In genomic region chr1:9317591-9318331, GRCh38 we compare ENCODE assay signal across 9 cellular contexts. TPM values are rescaled to one million over a fixed set of nuclear protein-coding genes. Genes with fewer than 3 reads are reported as not detected.
DNase-seq lines count a peak whose midpoint lies in the region; ATAC-seq and TF ChIP-seq lines count a peak whose summit lies in the region.
"Had no signal": no experiment of that assay in that cellular context is flagged by ENCODE, and none has a peak within 500 bp of the region (broad histone marks: within the 10 kb centered on the region; RNA-seq: fewer than 3 reads in every experiment).

No MANE protein-coding gene starts in this region.

- H3K36me3 ChIP-seq in Panc1 (ENCODE audit: control insufficient read depth, insufficient read depth, low read length) (no peaks in the 10 kb centered on the region), fibroblast of lung (ENCODE audit: control insufficient read depth, insufficient read depth, low read length) (peaks cover 6% of the 10 kb centered on the region), skeletal muscle satellite cell (ENCODE audit: insufficient read depth, low read length) (peaks cover 5% of the 10 kb centered on the region)

- H3K27ac ChIP-seq in H9 (ENCODE audit: insufficient read length, low read depth, low read length) (no peak overlapping the region), Panc1 (ENCODE audit: low read length) (peak overlapping the region; percentile 81), fibroblast of lung (ENCODE audit: insufficient read depth, low read length) (peak overlapping the region; percentile 44)

- DNase-seq in H9 (no peak), Panc1 (ENCODE audit: low read depth, low spot score) (no peak), fibroblast of lung (ENCODE audit: low read depth in 2 of 2) (peak; percentile 37 to 80), NCI-H146 treated with DMSO at 0.1 percent for 48 hours (lab: John Stamatoyannopoulos, UW; ENCODE audit: unreplicated experiment) (no peak), Calu3 (no peak), T-cell (no peak)
- DNase-seq in activated CD4-positive, CD25-positive, alpha-beta regulatory T cell treated with anti-CD3 and anti-CD28 coated beads, Interleukin-2, amount 50 U/mL, for 72 hours: no peak

- in situ Hi-C loops in Panc1 (cut with HindIII; ENCODE audit: low pct_unique_long_range_greater_than_20kb, low sequenced_read_pairs): no loop called here

- no peak overlapping the region for H2BK12ac ChIP-seq in H9 (ENCODE audit: insufficient read length, low read depth, low read length)

- H2AK5ac ChIP-seq in H9 (ENCODE audit: insufficient read length, low read length): no peak overlapping the region

- H3K9me3 ChIP-seq in H9 (ENCODE audit: control insufficient read depth, low read depth, low read length) (no peaks in the 10 kb centered on the region), Panc1 (ENCODE audit: control insufficient read depth, insufficient read depth, low read depth, low read length) (no peaks in the 10 kb centered on the region), fibroblast of lung (ENCODE audit: control insufficient read depth, insufficient read depth, low read depth, low read length) (no peaks in the 10 kb centered on the region), skeletal muscle satellite cell (replicated peaks; ENCODE audit: low read length) (no peaks in the 10 kb centered on the region)

- H2BK5ac ChIP-seq in H9 (ENCODE audit: insufficient read length, low read length): no peak overlapping the region

- H3K14ac ChIP-seq in H9 (ENCODE audit: insufficient read depth, low read length): peak overlapping the region; percentile 31; the same call in 1 of the 2 replicates

- peak overlapping the region in 1 of 2 experiments; percentile 29; a peak in 2 of 4 replicates for H3K4me3 ChIP-seq in Panc1 (ENCODE audit: low read depth in 2 of 2, low read length in 2 of 2)
- no peak overlapping the region for H3K4me3 ChIP-seq in fibroblast of lung (replicated peaks in 1 of 4; ENCODE audit: control extremely low read depth in 1 of 4, insufficient read depth in 1 of 4, low read depth in 3 of 4, low read length in 4 of 4)
- peak overlapping the region; percentile 39 for H3K4me3 ChIP-seq in skeletal muscle satellite cell (ENCODE audit: low read length)
- H3K4me3 ChIP-seq: skin epidermis had no signal

- CTCF ChIA-PET in Panc1 (lab: Charles Lee) (interaction anchor here (0.6 to 2.4 kb wide), 4 partner anchors 28 to 138 kb away, joined by 3 to 12 read pairs (median 6); no protein-coding TSS in a partner anchor), Calu3 (lab: Charles Lee) (interaction anchor here (0.5 kb wide), 1 partner anchor 174 kb away, joined by 5 read pairs; no protein-coding TSS in a partner anchor), T-cell (lab: Charles Lee) (no interaction called here)

- H3K4me1 Mint-ChIP-seq in H9 (peaks cover 49 to 58% of the 10 kb centered on the region in 2 experiments), Calu3 (ENCODE audit: low read depth, unreplicated experiment) (no peaks in the 10 kb centered on the region), T-cell (peaks cover 21 to 31% (median 23%) of the 10 kb centered on the region in 3 donors)

- no peak overlapping the region for H3T11ph ChIP-seq in H9 (ENCODE audit: low read length)

- no CpG with 5 or more reads among the region's 26 CpGs for WGBS in H9 (ENCODE audit: extremely low coverage, insufficient read length, low lambda C conversion rate)

- H3K4me2 ChIP-seq in H9 (ENCODE audit: insufficient read depth, insufficient read length, low read length): no peak overlapping the region
- no peak overlapping the region for H3K4me2 ChIP-seq in fibroblast of lung (ENCODE audit: extremely low read depth, insufficient read depth, low read length)
- H3K4me2 ChIP-seq in skeletal muscle satellite cell (ENCODE audit: low read length): peak overlapping the region; percentile 48

- no peak for TF ChIP-seq CTCF in H9 (conservative IDR thresholded peaks at IDR 0.05)
- no peak for TF ChIP-seq CTCF in Panc1 (IDR thresholded peaks at IDR 0.05)
- TF ChIP-seq CTCF in fibroblast of lung (conservative IDR thresholded peaks at IDR 0.05 in 1 of 2, IDR thresholded peaks at IDR 0.05 in 1 of 2; ENCODE audit: low read depth in 1 of 2, low read length in 2 of 2): no peak
- no peak for TF ChIP-seq CTCF in Calu3 (IDR thresholded peaks at IDR 0.05; ENCODE audit: unreplicated experiment)

- no peak overlapping the region for H3K18ac ChIP-seq in H9 (ENCODE audit: insufficient read length, low read depth, low read length)

- H3K56ac ChIP-seq in H9 (ENCODE audit: insufficient read length, low read depth, low read length): no peak overlapping the region

- H3K27ac Mint-ChIP-seq in H9 (peak overlapping the region in 1 of 3 experiments; percentile 40; a peak in 1 of 7 replicates), Calu3 (ENCODE audit: unreplicated experiment) (no peak overlapping the region), T-cell (no peak overlapping the region)

- H3K79me1 ChIP-seq in H9 (ENCODE audit: insufficient read depth, low read depth, low read length, poor library complexity, severe bottlenecking): no peaks in the 10 kb centered on the region

- no peak overlapping the region for H2BK20ac ChIP-seq in H9 (ENCODE audit: low read depth, low read length, poor library complexity, severe bottlenecking)

- H2AFZ ChIP-seq in H9 (ENCODE audit: low read length) (no peak overlapping the region), fibroblast of lung (ENCODE audit: low read length) (no peak overlapping the region)

- H3K9me3 Mint-ChIP-seq in H9 (no peaks in the 10 kb centered on the region), Calu3 (ENCODE audit: low read depth, unreplicated experiment) (no peaks in the 10 kb centered on the region), T-cell (no peaks in the 10 kb centered on the region)

- POLR2A ChIA-PET in Panc1 (lab: Charles Lee): interaction anchor here (0.6 to 0.7 kb wide), 3 partner anchors 35 to 42 kb away, joined by 3 to 11 read pairs (median 11); no protein-coding TSS in a partner anchor
- POLR2A ChIA-PET in T-cell (lab: Charles Lee): no interaction called here

- H3K27me3 ChIP-seq in H9 (ENCODE audit: insufficient read depth, low read length) (no peaks in the 10 kb centered on the region), Panc1 (ENCODE audit: control insufficient read depth, insufficient read depth, low read length) (no peaks in the 10 kb centered on the region), fibroblast of lung (ENCODE audit: control insufficient read depth, insufficient read depth, low read length) (no peaks in the 10 kb centered on the region), skeletal muscle satellite cell (ENCODE audit: control insufficient read depth, insufficient read depth, low read length) (no peaks in the 10 kb centered on the region)

- intact Hi-C loops in Panc1 (cut with micrococcal nuclease; ENCODE audit: unreplicated experiment): no loop called here
- intact Hi-C loops in Calu3 (cut with micrococcal nuclease; ENCODE audit: unreplicated experiment): no loop called here

- no peak overlapping the region for H3K4me3 Mint-ChIP-seq in H9
- no peak overlapping the region for H3K4me3 Mint-ChIP-seq in Calu3 (ENCODE audit: low read depth, unreplicated experiment)
- H3K4me3 Mint-ChIP-seq in T-cell: peak overlapping the region in 1 of 3 donors; percentile 31

- H3K9ac ChIP-seq in H9 (ENCODE audit: extremely low read depth, insufficient read length, low read length): no peak overlapping the region
- H3K9ac ChIP-seq in fibroblast of lung (ENCODE audit: insufficient read depth, low read length): no peak overlapping the region
- peak overlapping the region; percentile 36 for H3K9ac ChIP-seq in skeletal muscle satellite cell (ENCODE audit: low read depth, low read length)

- ATAC-seq in Panc1 (peak; percentile 46), T-cell (replicated peaks in 1 of 4) (no peak)

- H2BK15ac ChIP-seq in H9 (ENCODE audit: low read depth, low read length): no peak overlapping the region

- no peak overlapping the region for H4K5ac ChIP-seq in H9 (ENCODE audit: insufficient read length, low read depth, low read length)

- H4K20me1 ChIP-seq in H9 (ENCODE audit: control insufficient read depth, insufficient read depth, insufficient read length): no peaks in the 10 kb centered on the region
- peaks cover 2% of the 10 kb centered on the region for H4K20me1 ChIP-seq in fibroblast of lung (ENCODE audit: control insufficient read depth, extremely low read depth, insufficient read depth, low read length)

- H3K79me2 ChIP-seq in H9 (ENCODE audit: insufficient read depth, low read length) (no peaks in the 10 kb centered on the region), fibroblast of lung (ENCODE audit: control insufficient read depth, insufficient read depth, low read length) (peaks cover 83% of the 10 kb centered on the region)

- peaks cover 10% of the 10 kb centered on the region; the same call in 1 of the 2 replicates for H3K4me1 ChIP-seq in H9 (ENCODE audit: insufficient read depth, low read length)
- H3K4me1 ChIP-seq in Panc1 (ENCODE audit: control insufficient read depth, insufficient read depth, low read length): peaks cover 94% of the 10 kb centered on the region
- peaks cover 26% of the 10 kb centered on the region for H3K4me1 ChIP-seq in fibroblast of lung (ENCODE audit: control insufficient read depth, extremely low read depth, insufficient read depth, low read length)
- peaks cover 46% of the 10 kb centered on the region for H3K4me1 ChIP-seq in skeletal muscle satellite cell (ENCODE audit: control insufficient read depth, insufficient read depth, low read length)

- H3K23ac ChIP-seq in H9 (ENCODE audit: insufficient read length, low read depth, low read length): no peak overlapping the region

- H3K27me3 Mint-ChIP-seq in H9 (ENCODE audit: low read depth) (no peaks in the 10 kb centered on the region; the same call in none of the 2 replicates), Calu3 (ENCODE audit: unreplicated experiment) (no peaks in the 10 kb centered on the region), T-cell (no peaks in the 10 kb centered on the region)

- H3K4ac ChIP-seq in H9 (ENCODE audit: low read depth, low read length): no peak overlapping the region

- no peak overlapping the region for H4K91ac ChIP-seq in H9 (ENCODE audit: insufficient read length, low read depth, low read length)

- H3K36me3 Mint-ChIP-seq in H9 (ENCODE audit: insufficient read depth in 1 of 3, low read depth in 3 of 3) (peaks cover 0 to 1% (median 0%) of the 10 kb centered on the region in 3 experiments; a peak in 1 of 7 replicates), Calu3 (ENCODE audit: insufficient read depth, unreplicated experiment) (no peaks in the 10 kb centered on the region), T-cell (no peaks in the 10 kb centered on the region)

- H3K23me2 ChIP-seq in H9 (ENCODE audit: insufficient read length, low read depth, low read length, poor library complexity, severe bottlenecking): no peaks in the 10 kb centered on the region

- H2BK120ac ChIP-seq in H9 (ENCODE audit: low read depth, low read length, poor library complexity, severe bottlenecking): no peak overlapping the region

- BruUV-seq in Panc1 (replicated peaks; lab: Mats Ljungman, UMichigan) (TSS peak; percentile 4), Calu3 (replicated peaks; lab: Mats Ljungman, UMichigan) (no TSS peak)

- no peak overlapping the region for H4K8ac ChIP-seq in H9 (replicated peaks; ENCODE audit: insufficient read length, low read depth, low read length)

RNA-seq across cellular contexts. Expression of gene SPSB1, which starts 25.1 kb away (rescaled TPM):
- total RNA-seq in H9 (2021) (2.7 and 2.9 TPM in 2 replicates), Panc1 (2021; ENCODE audit: unreplicated experiment) (73.7 TPM), fibroblast of lung (20.0 and 20.6 TPM in 2 replicates), Calu3 (2022) (4.9 and 5.8 TPM in 2 replicates), T-cell (1 to 10 TPM; 3.1 to 6.4 (median 5.4) TPM)
- 59.2 TPM for polyA plus RNA-seq in Panc1 (2012; ENCODE audit: insufficient read length)
- 14.3 and 22.1 TPM in 2 replicates for polyA plus RNA-seq in fibroblast of lung
- 16.8 and 23.7 TPM in 2 replicates for polyA plus RNA-seq in fibroblast of lung (2012)
- 22.8 and 24.7 TPM in 2 replicates for polyA minus RNA-seq in fibroblast of lung (ENCODE audit: low replicate concordance)
- 8.6 and 11.4 TPM in 2 replicates for total RNA-seq in skeletal muscle satellite cell (2012; rRNA removed)

Comparison
In these comparisons a context has a peak if more than half of its experiments do, and no peak if none do; other contexts are left out.
1. DNase-seq: peak in fibroblast of lung (2 of 2); none in H9 (single experiment), Panc1 (single experiment), NCI-H146 treated with DMSO at 0.1 percent for 48 hours (single experiment), activated CD4-positive, CD25-positive, alpha-beta regulatory T cell treated with anti-CD3 and anti-CD28 coated beads, Interleukin-2, amount 50 U/mL, for 72 hours (single experiment), Calu3 (single experiment) and T-cell (0 of 34).
2. CTCF ChIA-PET loops: an anchor here in Panc1 (0.6 to 2.4 kb wide) and Calu3 (0.5 kb wide); none called in T-cell.